ENCODE assay signal across 8 cellular contexts in genomic region chr10:77173615-77174461, GRCh38.
DNase-seq lines count a peak whose midpoint lies in the region; ATAC-seq and TF ChIP-seq lines count a peak whose summit lies in the region.

No MANE protein-coding gene starts in this region.

- no peaks in the 10 kb centered on the region for H3K9me2 ChIP-seq in DOHH2 (replicated peaks; ENCODE audit: control insufficient read depth, low read length)

- DNase-seq in NCI-H2227 treated with DMSO at 0.1 percent for 48 hours (lab: John Stamatoyannopoulos, UW) (peak; percentile 73), choroid plexus epithelial cell (ENCODE audit: low read depth) (peak; percentile 87), left lung (peak in 1 of 2 donors; percentile 51), GOT3 (lab: John Stamatoyannopoulos, UW) (no peak)
- DNase-seq in activated CD4-positive, alpha-beta T cell treated with anti-CD3 and anti-CD28 coated beads for 48 hours, result peak; percentile 79
- DNase-seq in stimulated activated CD4-positive, alpha-beta T cell treated with anti-CD3 and anti-CD28 coated beads, TNF-alpha, amount 100 ng/mL, for 1 hour (ENCODE audit: low read depth in 3 of 3, low spot score in 1 of 3), result peak in 2 of 3 donors; percentile 9 to 30

- ATAC-seq in HG02642 (IDR thresholded peaks at IDR 0.05; ENCODE audit: poor library complexity, unreplicated experiment) (peak; percentile 71), left lung (peak; percentile 96)

- peak; percentile 84 for TF ChIP-seq CTCF in DOHH2 (IDR thresholded peaks at IDR 0.05; ENCODE audit: low read depth, low read length, poor library complexity, severe bottlenecking)
- peak; percentile 96 for TF ChIP-seq CTCF in choroid plexus epithelial cell (conservative IDR thresholded peaks at IDR 0.05; ENCODE audit: low read depth, low read length)
- peak; percentile 78 to 89 for TF ChIP-seq CTCF in left lung (IDR thresholded peaks at IDR 0.05)

- no peaks in the 10 kb centered on the region for H3K9me3 ChIP-seq in DOHH2 (ENCODE audit: control insufficient read depth, insufficient read depth, low read length)
- H3K9me3 ChIP-seq in left lung, result no peaks in the 10 kb centered on the region

- H3K36me3 ChIP-seq in DOHH2 (ENCODE audit: control insufficient read depth, low read length) (no peaks in the 10 kb centered on the region), left lung (no peaks in the 10 kb centered on the region)

- no peaks in the 10 kb centered on the region for H3K79me2 ChIP-seq in DOHH2 (ENCODE audit: control insufficient read depth, low read length)

- H4K20me1 ChIP-seq in DOHH2 (ENCODE audit: control insufficient read depth, insufficient read depth, low read depth, low read length), result no peaks in the 10 kb centered on the region

- H3K27ac ChIP-seq in DOHH2 (ENCODE audit: low read depth, low read length), result no peak overlapping the region
- no peak overlapping the region for H3K27ac ChIP-seq in left lung

- H3K27me3 ChIP-seq in DOHH2 (ENCODE audit: control insufficient read depth, low read length) (no peaks in the 10 kb centered on the region), left lung (peaks cover 0 to 10% of the 10 kb centered on the region in 2 donors)

- no peaks in the 10 kb centered on the region for H3F3A ChIP-seq in DOHH2 (ENCODE audit: control insufficient read depth, insufficient read depth)

- no peak overlapping the region for H3K4me2 ChIP-seq in DOHH2 (ENCODE audit: low read length)

- H3K4me1 ChIP-seq in DOHH2 (ENCODE audit: control insufficient read depth, low read length), result peaks cover 7% of the 10 kb centered on the region; the same call in 1 of the 2 replicates
- no peaks in the 10 kb centered on the region for H3K4me1 ChIP-seq in left lung

- intact Hi-C loops in left lung (cut with DNase I), result loop anchor here (5.0 to 10.0 kb wide), 3 partner anchors 221 to 473 kb away; no protein-coding TSS in a partner anchor

- H3K4me3 ChIP-seq in DOHH2 (ENCODE audit: low read length), result no peak overlapping the region
- no peak overlapping the region for H3K4me3 ChIP-seq in choroid plexus epithelial cell (ENCODE audit: low read depth, low read length)
- H3K4me3 ChIP-seq in left lung, result no peak overlapping the region
